In genomic region chr13:110535526-110535925, GRCh38 we compare ENCODE assay signal across 14 cellular contexts.
"Had no signal": no experiment of that assay in that cellular context is flagged by ENCODE, and none has a peak within 500 bp of the region (broad histone marks: within the 10 kb centered on the region; RNA-seq: fewer than 3 reads in every experiment).

No MANE protein-coding gene starts in this region.

- H3K27me3 Mint-ChIP-seq: activated CD4-positive, alpha-beta memory T cell treated with anti-CD3 and anti-CD28 coated beads, Interleukin-2, amount 10 ng/mL, durations not matched to agents 7 days and 5 days; activated naive CD8-positive, alpha-beta T cell treated with anti-CD3 and anti-CD28 coated beads for 36 hours; effector memory CD8-positive, alpha-beta T cell; naive thymus-derived CD8-positive, alpha-beta T cell had no signal

- H3K27me3 ChIP-seq: breast epithelium had no signal

- H3K36me3 ChIP-seq: breast epithelium had no signal

- H3K4me1 ChIP-seq: breast epithelium had no signal

- H3K27ac ChIP-seq: epithelial cell of prostate had no signal

- DNase-seq: activated CD4-positive, alpha-beta memory T cell treated with anti-CD3 and anti-CD28 coated beads, Interleukin-2, amount 10 ng/mL, durations not matched to agents 7 days and 5 days; activated CD8-positive, alpha-beta memory T cell treated with anti-CD3 and anti-CD28 coated beads, Interleukin-2, amount 50 U/mL, for 4 hours; activated gamma-delta T cell treated with Interleukin-2 at 50 U/mL for 16 hours; activated naive CD8-positive, alpha-beta T cell treated with anti-CD3 and anti-CD28 coated beads for 36 hours; activated T-cell treated with anti-CD3 and anti-CD28 coated beads, Interleukin-2, amount 50 U/mL, for 72 hours; effector memory CD8-positive, alpha-beta T cell; T-helper 9 cell had no signal

- H3K27ac Mint-ChIP-seq: activated CD4-positive, alpha-beta memory T cell treated with anti-CD3 and anti-CD28 coated beads, Interleukin-2, amount 10 ng/mL, durations not matched to agents 7 days and 5 days; activated naive CD8-positive, alpha-beta T cell treated with anti-CD3 and anti-CD28 coated beads for 36 hours; activated T-cell treated with anti-CD3 and anti-CD28 coated beads, Interleukin-2, amount 50 U/mL, for 72 hours; stimulated activated effector memory CD8-positive, alpha-beta T cell treated with anti-CD3 and anti-CD28 coated beads, Interleukin-12 subunit alpha, Interleukin-12 subunit beta, amount 100 ng/mL, for 72 hours had no signal

- H3K9me3 Mint-ChIP-seq: activated CD4-positive, alpha-beta memory T cell treated with anti-CD3 and anti-CD28 coated beads, Interleukin-2, amount 10 ng/mL, durations not matched to agents 7 days and 5 days; activated naive CD8-positive, alpha-beta T cell treated with anti-CD3 and anti-CD28 coated beads for 36 hours; activated T-cell treated with anti-CD3 and anti-CD28 coated beads, Interleukin-2, amount 50 U/mL, for 72 hours; effector memory CD8-positive, alpha-beta T cell; naive thymus-derived CD8-positive, alpha-beta T cell; stimulated activated effector memory CD8-positive, alpha-beta T cell treated with anti-CD3 and anti-CD28 coated beads, Interleukin-12 subunit alpha, Interleukin-12 subunit beta, amount 100 ng/mL, for 72 hours had no signal

- H3K4me3 Mint-ChIP-seq: activated CD4-positive, alpha-beta memory T cell treated with anti-CD3 and anti-CD28 coated beads, Interleukin-2, amount 10 ng/mL, durations not matched to agents 7 days and 5 days; activated naive CD8-positive, alpha-beta T cell treated with anti-CD3 and anti-CD28 coated beads for 36 hours; activated T-cell treated with anti-CD3 and anti-CD28 coated beads, Interleukin-2, amount 50 U/mL, for 72 hours; effector memory CD8-positive, alpha-beta T cell; naive thymus-derived CD8-positive, alpha-beta T cell; stimulated activated effector memory CD8-positive, alpha-beta T cell treated with anti-CD3 and anti-CD28 coated beads, Interleukin-12 subunit alpha, Interleukin-12 subunit beta, amount 100 ng/mL, for 72 hours had no signal

- H3K4me3 ChIP-seq: breast epithelium, coronary artery, lung, smooth muscle cell had no signal

- H3K4me1 Mint-ChIP-seq: stimulated activated effector memory CD8-positive, alpha-beta T cell treated with anti-CD3 and anti-CD28 coated beads, Interleukin-12 subunit alpha, Interleukin-12 subunit beta, amount 100 ng/mL, for 72 hours had no signal

- H3K9me3 ChIP-seq: breast epithelium had no signal

- H3K36me3 Mint-ChIP-seq: activated naive CD8-positive, alpha-beta T cell treated with anti-CD3 and anti-CD28 coated beads for 36 hours; naive thymus-derived CD8-positive, alpha-beta T cell; stimulated activated effector memory CD8-positive, alpha-beta T cell treated with anti-CD3 and anti-CD28 coated beads, Interleukin-12 subunit alpha, Interleukin-12 subunit beta, amount 100 ng/mL, for 72 hours had no signal

- ATAC-seq: activated T-cell treated with anti-CD3 and anti-CD28 coated beads, Interleukin-2, amount 50 U/mL, for 72 hours; naive thymus-derived CD8-positive, alpha-beta T cell; stimulated activated effector memory CD8-positive, alpha-beta T cell treated with anti-CD3 and anti-CD28 coated beads, Interleukin-12 subunit alpha, Interleukin-12 subunit beta, amount 100 ng/mL, for 72 hours had no signal
